Comparison of ENCODE assay signal across 8 cellular contexts in the genomic region with DNA sequence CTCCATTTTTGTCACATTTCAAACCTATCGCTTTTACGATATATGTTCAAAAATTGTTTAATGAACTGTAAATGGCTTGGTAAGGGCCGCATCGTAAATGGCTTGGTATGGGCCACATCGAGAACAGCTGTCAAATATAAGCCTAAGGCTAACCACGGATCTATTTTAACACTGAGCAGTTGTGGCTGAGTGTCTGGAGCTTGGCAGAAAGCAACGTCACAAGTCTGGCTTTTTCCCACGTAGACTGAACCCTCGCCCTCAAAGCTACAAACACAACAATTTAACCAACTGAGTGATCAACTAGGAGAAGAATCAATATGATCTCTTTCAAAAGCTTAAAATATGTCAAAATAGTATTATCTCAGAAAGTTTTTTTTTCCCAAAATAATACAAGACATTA.
DNase-seq lines count a peak whose midpoint lies in the region; ATAC-seq, FAIRE-seq and TF ChIP-seq lines count a peak whose summit lies in the region.

No MANE protein-coding gene starts in this region.

- no peaks in the 10 kb centered on the region for H3K4me1 ChIP-seq in BE2C
- H3K4me1 ChIP-seq in HAP-1, result peaks cover 3% of the 10 kb centered on the region; the same call in 1 of the 2 replicates
- H3K4me1 ChIP-seq in iPS-20b (ENCODE audit: insufficient read depth, low read length), result peaks cover 3% of the 10 kb centered on the region; the same call in 1 of the 2 replicates
- no peaks in the 10 kb centered on the region for H3K4me1 ChIP-seq in kidney (ENCODE audit: control insufficient read depth in 1 of 2, insufficient read depth in 1 of 2, low read depth in 1 of 2, low read length in 2 of 2)

- POLR2A ChIA-PET in activated B cell treated with CpG ODN at 0.5 μM for 24 hours (lab: Charles Lee), result interaction anchor here (0.6 to 5.3 kb wide), 15 partner anchors 12 to 1801 kb away, joined by 3 to 64 read pairs (median 10); a partner anchor contains a TSS

- H3K36me3 ChIP-seq in BE2C, result no peaks in the 10 kb centered on the region
- no peaks in the 10 kb centered on the region for H3K36me3 ChIP-seq in HAP-1 (replicated peaks)
- no peaks in the 10 kb centered on the region for H3K36me3 ChIP-seq in iPS-20b (ENCODE audit: insufficient read depth, low read depth, low read length)
- H3K36me3 ChIP-seq in kidney (ENCODE audit: control insufficient read depth in 1 of 2, insufficient read depth in 2 of 2, low read length in 2 of 2), result no peaks in the 10 kb centered on the region

- no peak overlapping the region for H3K27ac Mint-ChIP-seq in activated B cell treated with CpG ODN at 0.5 μM for 24 hours

- peaks cover 7% of the 10 kb centered on the region for H3K9me3 Mint-ChIP-seq in activated B cell treated with CpG ODN at 0.5 μM for 24 hours

- intact Hi-C loops in activated B cell treated with CpG ODN at 0.5 μM for 24 hours (cut with micrococcal nuclease) (loop anchor here (2.0 to 10.0 kb wide), 9 partner anchors 213 to 1765 kb away; a partner anchor contains a TSS), kidney (cut with DNase I) (loop anchor here (10.0 kb wide), 1 partner anchor 719 kb away; a partner anchor contains a TSS)

- TF ChIP-seq CTCF in BE2C (IDR thresholded peaks at IDR 0.05; ENCODE audit: low read depth, low read length) (no peak), activated B cell treated with CpG ODN at 0.5 μM for 24 hours (IDR thresholded peaks at IDR 0.05) (no peak), kidney (IDR thresholded peaks at IDR 0.05; ENCODE audit: borderline replicate concordance, extremely low read depth, insufficient read depth) (no peak)

- peak overlapping the region; percentile 85 for H3K4me3 ChIP-seq in BE2C (ENCODE audit: low read depth, low read length)
- H3K4me3 ChIP-seq in HAP-1, result peak overlapping the region; percentile 80
- H3K4me3 ChIP-seq in iPS-20b (ENCODE audit: low read length), result peak overlapping the region; percentile 100
- H3K4me3 ChIP-seq in kidney (ENCODE audit: low read length in 2 of 2), result no peak overlapping the region

- no peak for FAIRE-seq in kidney (lab: Jason Lieb, UNC)

- ATAC-seq in activated B cell treated with CpG ODN at 0.5 μM for 24 hours (ENCODE audit: low read depth) (no peak), GM18861 (IDR thresholded peaks at IDR 0.05; ENCODE audit: unreplicated experiment) (no peak)

- no peak overlapping the region for H3K27ac ChIP-seq in iPS-20b (ENCODE audit: low read length)
- H3K27ac ChIP-seq in kidney (ENCODE audit: low read depth in 2 of 2, low read length in 2 of 2), result no peak overlapping the region

- peak overlapping the region; percentile 98 for H3K4me3 Mint-ChIP-seq in activated B cell treated with CpG ODN at 0.5 μM for 24 hours

- H3K27me3 ChIP-seq in BE2C (peaks cover 3% of the 10 kb centered on the region; the same call in 1 of the 2 replicates), HAP-1 (ENCODE audit: low read depth) (no peaks in the 10 kb centered on the region), iPS-20b (ENCODE audit: insufficient read depth, low read length) (no peaks in the 10 kb centered on the region)

- H3K27me3 Mint-ChIP-seq in activated B cell treated with CpG ODN at 0.5 μM for 24 hours, result peaks cover 5% of the 10 kb centered on the region

- H3K4me1 Mint-ChIP-seq in activated B cell treated with CpG ODN at 0.5 μM for 24 hours, result peaks cover 12% of the 10 kb centered on the region

- H3K9me3 ChIP-seq in BE2C (no peaks in the 10 kb centered on the region), HAP-1 (peaks cover 5% of the 10 kb centered on the region; the same call in 1 of the 2 replicates), iPS-20b (ENCODE audit: insufficient read depth, low read depth, low read length) (no peaks in the 10 kb centered on the region), kidney (ENCODE audit: control insufficient read depth in 1 of 2, low read length in 2 of 2) (no peaks in the 10 kb centered on the region)

- in situ Hi-C loops in HAP-1 (cut with MboI; ENCODE audit: low sequenced_read_pairs), result loop anchor here (25.0 kb wide), 1 partner anchor 336 kb away; no protein-coding TSS in a partner anchor

- H3K9ac ChIP-seq in iPS-20b (ENCODE audit: low read depth, low read length) (no peak overlapping the region; the same call in 1 of the 2 replicates), kidney (ENCODE audit: low read length in 2 of 2) (no peak overlapping the region)

- CTCF ChIA-PET in activated B cell treated with CpG ODN at 0.5 μM for 24 hours (lab: Charles Lee), result interaction anchor here (0.9 to 3.0 kb wide), 8 partner anchors 13 to 634 kb away, joined by 3 to 18 read pairs (median 6); a partner anchor contains a TSS

- peaks cover 14% of the 10 kb centered on the region for H3K36me3 Mint-ChIP-seq in activated B cell treated with CpG ODN at 0.5 μM for 24 hours (ENCODE audit: low read depth)

- DNase-seq in BE2C, result no peak
- no peak for DNase-seq in HAP-1 (ENCODE audit: low spot score in 2 of 2)
- no peak for DNase-seq in activated B cell treated with CpG ODN at 0.5 μM for 24 hours
- DNase-seq in kidney, result no peak
- no peak for DNase-seq in GOT3 (lab: John Stamatoyannopoulos, UW)
- DNase-seq in NCI-H1048 (lab: John Stamatoyannopoulos, UW), result no peak

Comparison
In these comparisons a context has a peak if more than half of its experiments do, and no peak if none do; other contexts are left out.
1. H3K4me3 ChIP-seq: peak in BE2C (single experiment), HAP-1 (single experiment) and iPS-20b (single experiment); none in kidney (0 of 2).